Comparison of ENCODE assay signal across 8 cellular contexts in genomic region chr9:128094166-128094949, GRCh38.
DNase-seq lines count a peak whose midpoint lies in the region; ATAC-seq and TF ChIP-seq lines count a peak whose summit lies in the region.

No MANE protein-coding gene starts in this region.

- H3K27ac ChIP-seq in 22Rv1 = peak overlapping the region; percentile 82

- peak; percentile 81 for ATAC-seq in GM18858 (IDR thresholded peaks at IDR 0.05; ENCODE audit: unreplicated experiment)
- ATAC-seq in HG03095 (IDR thresholded peaks at IDR 0.05; ENCODE audit: unreplicated experiment) = peak; percentile 75

- DNase-seq in NCI-H2196 (lab: John Stamatoyannopoulos, UW; ENCODE audit: unreplicated experiment) = peak; percentile 96
- DNase-seq in activated CD4-positive, CD25-positive, alpha-beta regulatory T cell treated with anti-CD3 and anti-CD28 coated beads, Interleukin-2, amount 50 U/mL, for 16 hours (ENCODE audit: low read depth, low spot score) = peak; percentile 60
- DNase-seq in cerebellar nuclear complex (lab: John Stamatoyannopoulos, UW) = peak; percentile 89 to 90
- DNase-seq in kidney glomerular epithelial cell (lab: John Stamatoyannopoulos, UW) = peak; percentile 95
- peak; percentile 45 to 60 for DNase-seq in stimulated activated CD4-positive, alpha-beta T cell treated with anti-CD3 and anti-CD28 coated beads, Interleukin-15, amount 100 ng/mL, for 1 hour (ENCODE audit: low read depth in 1 of 2, low spot score in 1 of 2)

- no peak for TF ChIP-seq CTCF in 22Rv1 (IDR thresholded peaks at IDR 0.05)

Comparison
In these comparisons a context has a peak if more than half of its experiments do, and no peak if none do; other contexts are left out.
1. Peak in every context shown above with its lines: DNase-seq, ATAC-seq and H3K27ac ChIP-seq.